ENCODE assay signal across 1 cellular context in genomic region chr7:73612598-73613269, GRCh38.
TF ChIP-seq lines count a peak whose summit lies in the region.

No MANE protein-coding gene starts in this region.

TF ChIP-seq in GM12878, 131 proteins besides CTCF, POLR2A, EP300 and RAD21:
- TF ChIP-seq MLLT1 (IDR thresholded peaks at IDR 0.05) = peak; percentile 27; the same call in 1 of the 2 replicates
- TF ChIP-seq ZNF217 (IDR thresholded peaks at IDR 0.05) = no peak
TF ChIP-seq in GM12878: peak in this region for 1.
